20 cellular contexts compared by ENCODE assay signal in genomic region chr1:16119926-16120325, GRCh38. TPM values are rescaled to one million over a fixed set of nuclear protein-coding genes. Genes with fewer than 3 reads are reported as not detected.
"Had no signal": no experiment of that assay in that cellular context is flagged by ENCODE, and none has a peak within 500 bp of the region (broad histone marks: within the 10 kb centered on the region; RNA-seq: fewer than 3 reads in every experiment).

No MANE protein-coding gene starts in this region.

- H3K4me2 ChIP-seq: hepatocyte had no signal

- H3K79me2 ChIP-seq: hepatocyte had no signal

- H3K9me3 Mint-ChIP-seq: activated CD8-positive, alpha-beta T cell treated with anti-CD3 and anti-CD28 coated beads for 36 hours; activated naive CD4-positive, alpha-beta T cell treated with anti-CD3 and anti-CD28 coated beads, Interleukin-2, amount 50 U/mL, for 24 hours; memory B cell; nephron progenitor cell; T-helper 1 cell treated with Interleukin-12 subunit alpha and Interleukin-12 subunit beta and Interleukin-4 antibody, amounts not matched to agents 30 μg/mL and 1 μg/mL, for 36 hours had no signal

- H3K4me1 ChIP-seq: adrenal gland, colonic mucosa, psoas muscle, testis had no signal

- H3K9me3 ChIP-seq: adrenal gland, colonic mucosa, esophagus muscularis mucosa, psoas muscle, stomach, testis, upper lobe of right lung had no signal

- H3K27ac Mint-ChIP-seq: activated CD4-positive, alpha-beta T cell treated with anti-CD3 and anti-CD28 coated beads for 36 hours; activated CD8-positive, alpha-beta T cell treated with anti-CD3 and anti-CD28 coated beads for 36 hours; activated naive CD4-positive, alpha-beta T cell treated with anti-CD3 and anti-CD28 coated beads, Interleukin-2, amount 50 U/mL, for 24 hours; memory B cell; nephron progenitor cell; T-helper 1 cell treated with Interleukin-12 subunit alpha and Interleukin-12 subunit beta and Interleukin-4 antibody, amounts not matched to agents 30 μg/mL and 1 μg/mL, for 36 hours had no signal

- ATAC-seq: activated CD4-positive, alpha-beta T cell treated with anti-CD3 and anti-CD28 coated beads for 36 hours; activated CD8-positive, alpha-beta T cell treated with anti-CD3 and anti-CD28 coated beads for 36 hours; left ventricle myocardium superior; psoas muscle; sciatic nerve had no signal

- H3K4me3 Mint-ChIP-seq: activated CD4-positive, alpha-beta T cell treated with anti-CD3 and anti-CD28 coated beads for 36 hours; activated CD8-positive, alpha-beta T cell treated with anti-CD3 and anti-CD28 coated beads for 36 hours; activated naive CD4-positive, alpha-beta T cell treated with anti-CD3 and anti-CD28 coated beads, Interleukin-2, amount 50 U/mL, for 24 hours; memory B cell; nephron progenitor cell; T-helper 1 cell treated with Interleukin-12 subunit alpha and Interleukin-12 subunit beta and Interleukin-4 antibody, amounts not matched to agents 30 μg/mL and 1 μg/mL, for 36 hours had no signal

- H3K27me3 Mint-ChIP-seq: activated CD4-positive, alpha-beta T cell treated with anti-CD3 and anti-CD28 coated beads for 36 hours; activated CD8-positive, alpha-beta T cell treated with anti-CD3 and anti-CD28 coated beads for 36 hours; activated naive CD4-positive, alpha-beta T cell treated with anti-CD3 and anti-CD28 coated beads, Interleukin-2, amount 50 U/mL, for 24 hours had no signal

- DNase-seq: activated CD4-positive, alpha-beta T cell treated with anti-CD3 and anti-CD28 coated beads for 36 hours; activated CD8-positive, alpha-beta T cell treated with anti-CD3 and anti-CD28 coated beads for 36 hours; activated effector memory CD4-positive, alpha-beta T cell treated with anti-CD3 and anti-CD28 coated beads, Interleukin-2, amount 50 U/mL, for 16 hours; activated T-cell treated with anti-CD3 and anti-CD28 coated beads, Interleukin-2, amount 50 U/mL, for 48 hours; caudate nucleus; colonic mucosa; left ventricle myocardium superior; nephron progenitor cell; stimulated activated CD4-positive, alpha-beta T cell treated with anti-CD3 and anti-CD28 coated beads, Interleukin-1b, Interleukin-23, amount 100 ng/mL, for 48 hours; stomach; testis; upper lobe of right lung had no signal

- H3K36me3 ChIP-seq: colonic mucosa had no signal

- H3K27me3 ChIP-seq: adrenal gland, colonic mucosa, esophagus muscularis mucosa, hepatocyte, stomach, testis, upper lobe of right lung had no signal

- H3K4me3 ChIP-seq: adrenal gland, colonic mucosa, esophagus muscularis mucosa, hepatocyte, psoas muscle, stomach, testis, upper lobe of right lung had no signal

- H3K36me3 Mint-ChIP-seq: activated naive CD4-positive, alpha-beta T cell treated with anti-CD3 and anti-CD28 coated beads, Interleukin-2, amount 50 U/mL, for 24 hours; memory B cell had no signal

- H3K27ac ChIP-seq: adrenal gland, colonic mucosa, esophagus muscularis mucosa, hepatocyte, psoas muscle, testis, upper lobe of right lung had no signal

- H2AFZ ChIP-seq: hepatocyte had no signal

RNA-seq across cellular contexts. Expression of gene EPHA2, which starts 35.9 kb away (rescaled TPM):
- total RNA-seq: activated CD8-positive, alpha-beta T cell treated with anti-CD3 and anti-CD28 coated beads for 36 hours had no signal

RNA-seq across cellular contexts. Expression of gene FAM131C, which starts 46.5 kb away (rescaled TPM):
- total RNA-seq: psoas muscle, sciatic nerve, stomach, upper lobe of right lung had no signal
